9 cellular contexts compared by ENCODE assay signal in genomic region chr2:74507926-74508520, GRCh38. TPM values are rescaled to one million over a fixed set of nuclear protein-coding genes. Genes with fewer than 3 reads are reported as not detected.
DNase-seq lines count a peak whose midpoint lies in the region; ATAC-seq lines count a peak whose summit lies in the region.
"Had no signal": no experiment of that assay in that cellular context is flagged by ENCODE, and none has a peak within 500 bp of the region (broad histone marks: within the 10 kb centered on the region; RNA-seq: fewer than 3 reads in every experiment).

No MANE protein-coding gene starts in this region.

- peaks cover 46% of the 10 kb centered on the region for H3K27me3 Mint-ChIP-seq in stimulated activated naive CD8-positive, alpha-beta T cell treated with anti-CD3 and anti-CD28 coated beads, Interleukin-15, Interleukin-2, amounts not matched to agents 100 ng/mL and 50 ng/mL, for 24 hours

- H3K4me3 ChIP-seq in SJCRH30, result peak overlapping the region; percentile 89
- peak overlapping the region; percentile 86 for H3K4me3 ChIP-seq in mononuclear cell (ENCODE audit: low read length)

- no peak for ATAC-seq in stimulated activated naive CD8-positive, alpha-beta T cell treated with anti-CD3 and anti-CD28 coated beads, Interleukin-15, Interleukin-2, amounts not matched to agents 100 U/mL and 50 U/mL, for 24 hours
- peak; percentile 19 for ATAC-seq in HG03280 (IDR thresholded peaks at IDR 0.05; ENCODE audit: unreplicated experiment)

- no peaks in the 10 kb centered on the region for H3K36me3 ChIP-seq in SJCRH30

- peak overlapping the region; percentile 99 for H3K27ac Mint-ChIP-seq in stimulated activated naive CD8-positive, alpha-beta T cell treated with anti-CD3 and anti-CD28 coated beads, Interleukin-15, Interleukin-2, amounts not matched to agents 100 ng/mL and 50 ng/mL, for 24 hours

- H3K9me3 Mint-ChIP-seq in stimulated activated naive CD8-positive, alpha-beta T cell treated with anti-CD3 and anti-CD28 coated beads, Interleukin-15, Interleukin-2, amounts not matched to agents 100 ng/mL and 50 ng/mL, for 24 hours, result no peaks in the 10 kb centered on the region

- H3K27me3 ChIP-seq in SJCRH30, result no peaks in the 10 kb centered on the region
- peaks cover 51% of the 10 kb centered on the region for H3K27me3 ChIP-seq in mononuclear cell (ENCODE audit: insufficient read depth, low read length)

- H3K9me3 ChIP-seq in SJCRH30 (replicated peaks) (no peaks in the 10 kb centered on the region), mononuclear cell (ENCODE audit: low read depth, low read length) (no peaks in the 10 kb centered on the region)

- peak overlapping the region; percentile 98 for H3K4me3 Mint-ChIP-seq in stimulated activated naive CD8-positive, alpha-beta T cell treated with anti-CD3 and anti-CD28 coated beads, Interleukin-15, Interleukin-2, amounts not matched to agents 100 ng/mL and 50 ng/mL, for 24 hours

- peaks cover 28% of the 10 kb centered on the region for H3K36me3 Mint-ChIP-seq in stimulated activated naive CD8-positive, alpha-beta T cell treated with anti-CD3 and anti-CD28 coated beads, Interleukin-15, Interleukin-2, amounts not matched to agents 100 ng/mL and 50 ng/mL, for 24 hours (ENCODE audit: low read depth)

- H3K4me1 Mint-ChIP-seq in stimulated activated naive CD8-positive, alpha-beta T cell treated with anti-CD3 and anti-CD28 coated beads, Interleukin-15, Interleukin-2, amounts not matched to agents 100 ng/mL and 50 ng/mL, for 24 hours (ENCODE audit: low read depth), result peaks cover 49% of the 10 kb centered on the region

- peak overlapping the region; percentile 95 for H3K27ac ChIP-seq in SJCRH30

- H3K4me1 ChIP-seq in SJCRH30, result peaks cover 8% of the 10 kb centered on the region; the same call in 1 of the 2 replicates
- H3K4me1 ChIP-seq in mononuclear cell (ENCODE audit: insufficient read depth, low read length), result peaks cover 50% of the 10 kb centered on the region

- DNase-seq in stimulated activated naive CD8-positive, alpha-beta T cell treated with anti-CD3 and anti-CD28 coated beads, Interleukin-15, Interleukin-2, amounts not matched to agents 100 U/mL and 50 U/mL, for 24 hours, result no peak
- peak; percentile 55 to 58 for DNase-seq in SJCRH30
- peak; percentile 26 for DNase-seq in effector CD8-positive, alpha-beta T cell (lab: John Stamatoyannopoulos, UW)
- DNase-seq in NCI-H2196 treated with DMSO at 0.1 percent for 48 hours (lab: John Stamatoyannopoulos, UW; ENCODE audit: unreplicated experiment), result no peak
- no peak for DNase-seq in HuH-7 (ENCODE audit: low spot score)

RNA-seq across cellular contexts. Expression of gene PCGF1, which starts 0.5 kb away (rescaled TPM):
- total RNA-seq in SJCRH30 (2014; rRNA removed; shearing (Covaris generic)), result 23.8 and 30.5 TPM in 2 replicates
- total RNA-seq in mononuclear cell, result 12.1 TPM

RNA-seq across cellular contexts. Expression of gene TLX2, which starts 6.2 kb away (rescaled TPM):
- not detected in 2 replicates for total RNA-seq in SJCRH30 (2014; rRNA removed; shearing (Covaris generic))
- total RNA-seq in mononuclear cell, result 0.10 TPM
- total RNA-seq: pulmonary artery endothelial cell had no signal

RNA-seq across cellular contexts. Expression of gene LBX2, which starts 8.6 kb away (rescaled TPM):
- 0.58 and 1.3 TPM in 2 replicates for total RNA-seq in SJCRH30 (2014; rRNA removed; shearing (Covaris generic))
- total RNA-seq in mononuclear cell, result 0.21 TPM

RNA-seq across cellular contexts. Expression of gene DQX1, which starts 18.0 kb away (rescaled TPM):
- 0.30 and 0.61 TPM in 2 replicates for total RNA-seq in SJCRH30 (2014; rRNA removed; shearing (Covaris generic))
- total RNA-seq in mononuclear cell, result not detected
- total RNA-seq: pulmonary artery endothelial cell had no signal

RNA-seq across cellular contexts. Expression of gene AUP1, which starts 21.5 kb away (rescaled TPM):
- 125 and 132 TPM in 2 replicates for total RNA-seq in SJCRH30 (2014; rRNA removed; shearing (Covaris generic))
- total RNA-seq in mononuclear cell, result 115 TPM

Comparison
In these comparisons a context has a peak if more than half of its experiments do, and no peak if none do; other contexts are left out.
1. DNase-seq: peak in SJCRH30 (2 of 2) and effector CD8-positive, alpha-beta T cell (single experiment); none in stimulated activated naive CD8-positive, alpha-beta T cell treated with anti-CD3 and anti-CD28 coated beads, Interleukin-15, Interleukin-2, amounts not matched to agents 100 U/mL and 50 U/mL, for 24 hours (single experiment), NCI-H2196 treated with DMSO at 0.1 percent for 48 hours (single experiment) and HuH-7 (single experiment).